In genomic region chr1:18921506-18922251, GRCh38 we compare ENCODE assay signal across 11 cellular contexts. TPM values are rescaled to one million over a fixed set of nuclear protein-coding genes. Genes with fewer than 3 reads are reported as not detected.
DNase-seq lines count a peak whose midpoint lies in the region; ATAC-seq and TF ChIP-seq lines count a peak whose summit lies in the region.
"Had no signal": no experiment of that assay in that cellular context is flagged by ENCODE, and none has a peak within 500 bp of the region (broad histone marks: within the 10 kb centered on the region; RNA-seq: fewer than 3 reads in every experiment).

No MANE protein-coding gene starts in this region.

- H3K27ac Mint-ChIP-seq in activated naive CD4-positive, alpha-beta T cell treated with anti-CD3 and anti-CD28 coated beads, Interleukin-2, amount 50 U/mL, for 24 hours, result peak overlapping the region; percentile 51
- H3K27ac Mint-ChIP-seq in naive thymus-derived CD4-positive, alpha-beta T cell, result peak overlapping the region in 5 of 9 donors; percentile 17 to 62 (median 47)
- H3K27ac Mint-ChIP-seq: dendritic cell treated with granulocyte-macrophage colony-stimulating factor and Interleukin-4, amounts not matched to agents 40 ng/mL and 50 ng/mL, for 4 days had no signal

- H3K27me3 Mint-ChIP-seq in activated naive CD4-positive, alpha-beta T cell treated with anti-CD3 and anti-CD28 coated beads, Interleukin-2, amount 50 U/mL, for 24 hours, result no peaks in the 10 kb centered on the region
- no peaks in the 10 kb centered on the region for H3K27me3 Mint-ChIP-seq in naive thymus-derived CD4-positive, alpha-beta T cell

- TF ChIP-seq CTCF in epithelial cell of proximal tubule (conservative IDR thresholded peaks at IDR 0.05; ENCODE audit: low read depth, low read length) (peak; percentile 16), vagina (IDR thresholded peaks at IDR 0.05) (no peak)

- no peak overlapping the region for H3K4me3 Mint-ChIP-seq in activated naive CD4-positive, alpha-beta T cell treated with anti-CD3 and anti-CD28 coated beads, Interleukin-2, amount 50 U/mL, for 24 hours
- H3K4me3 Mint-ChIP-seq in naive thymus-derived CD4-positive, alpha-beta T cell, result peak overlapping the region in 1 of 10 donors; percentile 11
- H3K4me3 Mint-ChIP-seq: dendritic cell treated with granulocyte-macrophage colony-stimulating factor and Interleukin-4, amounts not matched to agents 40 ng/mL and 50 ng/mL, for 4 days had no signal

- H3K27me3 ChIP-seq in naive thymus-derived CD4-positive, alpha-beta T cell (ENCODE audit: control insufficient read depth in 2 of 2, insufficient read depth in 2 of 2, low read length in 2 of 2), result no peaks in the 10 kb centered on the region
- no peaks in the 10 kb centered on the region for H3K27me3 ChIP-seq in vagina

- H3K9me3 ChIP-seq in naive thymus-derived CD4-positive, alpha-beta T cell (ENCODE audit: control insufficient read depth in 2 of 3, low read length in 3 of 3), result no peaks in the 10 kb centered on the region
- no peaks in the 10 kb centered on the region for H3K9me3 ChIP-seq in vagina

- CTCF ChIA-PET in naive thymus-derived CD4-positive, alpha-beta T cell (lab: Charles Lee), result interaction anchor here (0.9 to 1.2 kb wide), 3 partner anchors 8 to 38 kb away, joined by 3 to 5 read pairs (median 3); no protein-coding TSS in a partner anchor

- TF ChIP-seq POLR2A in vagina (IDR thresholded peaks at IDR 0.05), result no peak

- H3K4me3 ChIP-seq in epithelial cell of proximal tubule (ENCODE audit: low read depth, low read length) (no peak overlapping the region), vagina (no peak overlapping the region)
- H3K4me3 ChIP-seq in naive thymus-derived CD4-positive, alpha-beta T cell (ENCODE audit: low read length), result no peak overlapping the region

- no peaks in the 10 kb centered on the region for H3K9me3 Mint-ChIP-seq in activated naive CD4-positive, alpha-beta T cell treated with anti-CD3 and anti-CD28 coated beads, Interleukin-2, amount 50 U/mL, for 24 hours
- H3K9me3 Mint-ChIP-seq in naive thymus-derived CD4-positive, alpha-beta T cell, result peaks cover 0 to 4% (median 0%) of the 10 kb centered on the region in 11 donors
- H3K9me3 Mint-ChIP-seq: dendritic cell treated with granulocyte-macrophage colony-stimulating factor and Interleukin-4, amounts not matched to agents 40 ng/mL and 50 ng/mL, for 4 days had no signal

- H3K36me3 Mint-ChIP-seq in activated naive CD4-positive, alpha-beta T cell treated with anti-CD3 and anti-CD28 coated beads, Interleukin-2, amount 50 U/mL, for 24 hours, result peaks cover 2% of the 10 kb centered on the region
- H3K36me3 Mint-ChIP-seq in naive thymus-derived CD4-positive, alpha-beta T cell, result peaks cover 0 to 12% (median 3%) of the 10 kb centered on the region in 5 donors

- no peak overlapping the region for H3K27ac ChIP-seq in naive thymus-derived CD4-positive, alpha-beta T cell (ENCODE audit: low read depth, low read length)
- H3K27ac ChIP-seq in vagina, result peak overlapping the region; percentile 98

- H3K36me3 ChIP-seq in naive thymus-derived CD4-positive, alpha-beta T cell (ENCODE audit: control insufficient read depth in 2 of 3, insufficient read depth in 3 of 3, low read length in 3 of 3), result peaks cover 0 to 43% (median 8%) of the 10 kb centered on the region in 3 experiments
- H3K36me3 ChIP-seq in vagina, result peaks cover 0 to 16% of the 10 kb centered on the region in 2 donors

- H3K4me1 Mint-ChIP-seq in activated naive CD4-positive, alpha-beta T cell treated with anti-CD3 and anti-CD28 coated beads, Interleukin-2, amount 50 U/mL, for 24 hours, result peaks cover 37% of the 10 kb centered on the region
- H3K4me1 Mint-ChIP-seq in naive thymus-derived CD4-positive, alpha-beta T cell, result peaks cover 20 to 46% (median 41%) of the 10 kb centered on the region in 7 donors

- POLR2A ChIA-PET in naive thymus-derived CD4-positive, alpha-beta T cell (lab: Charles Lee), result interaction anchor here (1.1 to 1.8 kb wide), 3 partner anchors 27 to 35 kb away, joined by 3 to 7 read pairs (median 3); partner anchors contain the start of gene IFFO2

- H3K4me1 ChIP-seq in naive thymus-derived CD4-positive, alpha-beta T cell (ENCODE audit: control insufficient read depth in 2 of 2, insufficient read depth in 2 of 2, low read length in 2 of 2), result peaks cover 29 to 35% of the 10 kb centered on the region in 2 donors
- H3K4me1 ChIP-seq in vagina, result peaks cover 52% of the 10 kb centered on the region

- no peak for ATAC-seq in naive thymus-derived CD4-positive, alpha-beta T cell

- intact Hi-C loops in naive thymus-derived CD4-positive, alpha-beta T cell (cut with micrococcal nuclease), result loop anchor here in 1 of 2 donors (1.0 kb wide), 1 partner anchor 51 kb away; no protein-coding TSS in a partner anchor
- intact Hi-C loops in vagina (cut with DNase I), result loop anchor here (5.0 kb wide), 1 partner anchor 36 kb away; the partner anchor contains the start of gene IFFO2

- DNase-seq in activated naive CD4-positive, alpha-beta T cell treated with anti-CD3 and anti-CD28 coated beads, Interleukin-2, amount 50 U/mL, for 16 hours, result no peak
- DNase-seq in epithelial cell of proximal tubule (ENCODE audit: low read depth), result no peak
- no peak for DNase-seq in naive thymus-derived CD4-positive, alpha-beta T cell
- DNase-seq in vagina (ENCODE audit: extremely low spot score in 2 of 2), result no peak
- no peak for DNase-seq in Ammon's horn (ENCODE audit: low spot score)
- DNase-seq in ecto neural progenitor cell (ENCODE audit: low spot score), result no peak
- no peak for DNase-seq in LoVo (ENCODE audit: low spot score)
- DNase-seq: activated CD4-positive, alpha-beta T cell treated with anti-CD3 and anti-CD28 coated beads for 4 hours; NCI-H526 treated with DMSO at 0.1 percent for 48 hours had no signal

RNA-seq across cellular contexts. Expression of gene ALDH4A1, which starts 19.3 kb away (rescaled TPM):
- total RNA-seq in epithelial cell of proximal tubule (15.2 and 27.0 TPM in 2 replicates), vagina (39.5 TPM)
- 1 to 10 TPM; 1.3 to 3.2 (median 1.6) TPM for total RNA-seq in naive thymus-derived CD4-positive, alpha-beta T cell
- polyA plus RNA-seq in naive thymus-derived CD4-positive, alpha-beta T cell, result 1 to 10 TPM in 1 of 2 donors, under 1 TPM in 1; 0.94 to 1.3 TPM

RNA-seq across cellular contexts. Expression of gene IFFO2, which starts 34.8 kb away (rescaled TPM):
- total RNA-seq in epithelial cell of proximal tubule (61.8 and 107 TPM in 2 replicates), vagina (34.6 TPM)
- 10 to 100 TPM; 20.5 to 57.1 (median 28.2) TPM for total RNA-seq in naive thymus-derived CD4-positive, alpha-beta T cell
- polyA plus RNA-seq in naive thymus-derived CD4-positive, alpha-beta T cell, result 1 to 10 TPM; 1.1 to 2.7 TPM
